11 cellular contexts compared by ENCODE assay signal in the genomic region with DNA sequence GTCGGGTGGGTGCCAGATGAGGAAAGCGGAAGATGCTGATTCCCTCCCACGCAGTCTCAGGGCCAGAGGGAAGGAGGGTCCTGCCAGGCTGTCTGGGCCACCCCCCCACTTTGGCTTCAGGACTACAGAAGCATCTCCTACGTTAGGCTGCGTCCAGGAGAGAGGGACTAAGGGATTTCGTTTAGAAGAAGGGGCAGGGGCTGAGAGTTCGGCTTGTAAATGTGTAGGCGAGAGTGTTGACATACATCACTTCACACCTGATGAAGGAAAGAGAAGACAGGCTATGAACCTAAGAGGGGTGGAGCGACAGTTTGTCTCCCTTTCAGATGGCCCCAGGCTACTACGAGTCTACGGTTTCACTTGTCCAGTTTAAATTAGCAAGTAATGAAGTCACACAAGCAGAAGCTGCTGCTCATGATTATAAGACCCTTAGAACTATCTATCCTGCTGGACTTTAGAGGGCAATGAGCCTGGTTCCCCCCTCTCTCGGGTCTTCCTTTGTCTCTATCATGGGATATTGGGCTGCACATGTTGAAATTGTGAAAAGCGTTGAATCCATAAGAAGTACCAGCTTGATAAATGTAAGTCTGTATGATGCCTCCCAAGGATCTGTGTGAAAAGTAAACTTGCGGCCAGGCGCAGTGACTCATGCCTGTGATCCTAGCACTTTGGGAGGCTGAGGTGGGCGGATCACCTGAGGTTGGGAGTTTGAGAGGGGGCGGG.
DNase-seq lines count a peak whose midpoint lies in the region; ATAC-seq lines count a peak whose summit lies in the region.
"Had no signal": no experiment of that assay in that cellular context is flagged by ENCODE, and none has a peak within 500 bp of the region (broad histone marks: within the 10 kb centered on the region; RNA-seq: fewer than 3 reads in every experiment).

No MANE protein-coding gene starts in this region.

- peak overlapping the region; percentile 94 for H3K27ac ChIP-seq in SJSA1
- H3K27ac ChIP-seq: WERI-Rb-1 had no signal

- H3K4me3 ChIP-seq in SJSA1: no peak overlapping the region

- H3K4me1 ChIP-seq in SJSA1 (replicated peaks): peaks cover 67% of the 10 kb centered on the region

- H3K9me3 ChIP-seq in SJSA1 (replicated peaks): no peaks in the 10 kb centered on the region

- no peak for ATAC-seq in HG03196 (IDR thresholded peaks at IDR 0.05; ENCODE audit: unreplicated experiment)
- ATAC-seq in HG02970 (IDR thresholded peaks at IDR 0.05; ENCODE audit: low FRiP score, unreplicated experiment): no peak
- no peak for ATAC-seq in GM21529 (IDR thresholded peaks at IDR 0.05; ENCODE audit: unreplicated experiment)
- ATAC-seq: CD8-positive, alpha-beta T cell had no signal

- H3K36me3 ChIP-seq in SJSA1: peaks cover 7% of the 10 kb centered on the region; the same call in 1 of the 2 replicates
- H3K36me3 ChIP-seq: WERI-Rb-1 had no signal

- no peaks in the 10 kb centered on the region for H3K27me3 ChIP-seq in SJSA1 (replicated peaks)

- DNase-seq in ELF-1 (ENCODE audit: low read depth, low spot score): peak; percentile 83
- DNase-seq in SJSA1 (ENCODE audit: low read depth in 1 of 2, low spot score in 2 of 2): peak; percentile 62 to 76
- DNase-seq in glomerular visceral epithelial cell (ENCODE audit: extremely low spot score): peak; percentile 72
- peak; percentile 16 for DNase-seq in retina
- no peak for DNase-seq in stimulated activated CD4-positive, alpha-beta T cell treated with anti-CD3 and anti-CD28 coated beads, Interleukin-2, amount 100 ng/mL, for 24 hours
- DNase-seq: activated naive CD4-positive, alpha-beta T cell treated with Interleukin-2 at 50 U/mL for 16 hours; CD8-positive, alpha-beta T cell; WERI-Rb-1 had no signal

Comparison
In these comparisons a context has a peak if more than half of its experiments do, and no peak if none do; other contexts are left out.
1. DNase-seq: peak in ELF-1 (single experiment), SJSA1 (2 of 2), glomerular visceral epithelial cell (single experiment) and retina (single experiment); none in stimulated activated CD4-positive, alpha-beta T cell treated with anti-CD3 and anti-CD28 coated beads, Interleukin-2, amount 100 ng/mL, for 24 hours (0 of 2).